In the genomic region with DNA sequence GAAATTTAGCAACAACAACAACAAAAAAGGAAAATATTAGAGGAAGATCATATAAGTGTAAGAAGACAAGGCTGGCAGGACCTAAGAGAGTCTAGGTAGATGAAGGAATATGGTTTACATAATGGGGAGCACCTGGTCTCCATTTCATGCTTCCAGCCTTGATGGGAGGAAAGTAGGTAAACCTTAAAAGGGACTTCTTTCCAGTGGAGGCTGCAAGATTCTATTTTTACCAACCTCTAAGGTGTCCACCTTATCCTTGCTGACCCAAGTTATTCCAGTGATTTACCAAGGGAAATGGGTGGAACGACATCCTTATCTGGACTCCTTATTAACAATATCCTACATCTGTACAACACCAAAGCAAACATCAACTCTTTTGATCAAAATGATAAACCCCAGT, we compare ENCODE assay signal across 9 cellular contexts. TPM values are rescaled to one million over a fixed set of nuclear protein-coding genes. Genes with fewer than 3 reads are reported as not detected.
A peak's percentile ranks its signal among the peaks of the same experiment; 100 is the strongest.
DNase-seq lines count a peak whose midpoint lies in the region; ATAC-seq and TF ChIP-seq lines count a peak whose summit lies in the region.
"Had no signal": no experiment of that assay in that cellular context is flagged by ENCODE, and none has a peak within 500 bp of the region (broad histone marks: within the 10 kb centered on the region; RNA-seq: fewer than 3 reads in every experiment).

No MANE protein-coding gene starts in this region.

- H3K36me3 Mint-ChIP-seq in activated T-cell treated with anti-CD3 and anti-CD28 coated beads, Interleukin-2, amount 50 U/mL, for 24 hours (ENCODE audit: low read depth): peaks cover 47% of the 10 kb centered on the region
- H3K36me3 Mint-ChIP-seq in WTC11 (peaks cover under 1% of the 10 kb centered on the region; the same call in 1 of the 2 replicates), H9 (ENCODE audit: insufficient read depth in 1 of 3, low read depth in 3 of 3) (peaks cover under 1 to 4% (median 2%) of the 10 kb centered on the region in 3 experiments; a peak in 5 of 7 replicates)
- H3K36me3 Mint-ChIP-seq in stimulated activated naive B cell treated with anti-CD40 and anti-IgM and Interleukin-4, amounts not matched to agents 10 μg/mL and 1 μg/mL and 100 μg/mL, for 72 hours: peaks cover 22 to 44% of the 10 kb centered on the region in 2 donors

- H3K9ac ChIP-seq in H9 (ENCODE audit: extremely low read depth, insufficient read length, low read length): no peak overlapping the region

- POLR2A ChIA-PET in WTC11 (lab: Charles Lee): interaction anchor here (1.6 kb wide), 1 partner anchor 30 kb away, joined by 6 read pairs; the partner anchor contains the start of gene DAD1

- H4K5ac ChIP-seq in H9 (ENCODE audit: insufficient read length, low read depth, low read length): no peak overlapping the region

- H3K23me2 ChIP-seq in H9 (ENCODE audit: insufficient read length, low read depth, low read length, poor library complexity, severe bottlenecking): no peaks in the 10 kb centered on the region

- H3K79me2 ChIP-seq in hepatocyte (no peaks in the 10 kb centered on the region), H9 (ENCODE audit: insufficient read depth, low read length) (no peaks in the 10 kb centered on the region)

- no peak overlapping the region for H4K8ac ChIP-seq in H9 (replicated peaks; ENCODE audit: insufficient read length, low read depth, low read length)

- H3K23ac ChIP-seq in H9 (ENCODE audit: insufficient read length, low read depth, low read length): no peak overlapping the region

- no peak overlapping the region for H2BK20ac ChIP-seq in H9 (ENCODE audit: low read depth, low read length, poor library complexity, severe bottlenecking)

- H3K4me1 Mint-ChIP-seq in activated T-cell treated with anti-CD3 and anti-CD28 coated beads, Interleukin-2, amount 50 U/mL, for 24 hours (ENCODE audit: low read depth): peaks cover 97% of the 10 kb centered on the region
- peaks cover 39% of the 10 kb centered on the region for H3K4me1 Mint-ChIP-seq in WTC11
- peaks cover 57 to 95% of the 10 kb centered on the region in 2 donors for H3K4me1 Mint-ChIP-seq in stimulated activated naive B cell treated with anti-CD40 and anti-IgM and Interleukin-4, amounts not matched to agents 10 μg/mL and 1 μg/mL and 100 μg/mL, for 72 hours
- peaks cover 39 to 41% of the 10 kb centered on the region in 2 experiments for H3K4me1 Mint-ChIP-seq in H9

- H3K27ac Mint-ChIP-seq in activated T-cell treated with anti-CD3 and anti-CD28 coated beads, Interleukin-2, amount 50 U/mL, for 24 hours: peak overlapping the region; percentile 99
- peak overlapping the region; percentile 88; the same call in 1 of the 2 replicates for H3K27ac Mint-ChIP-seq in WTC11
- H3K27ac Mint-ChIP-seq in stimulated activated naive B cell treated with anti-CD40 and anti-IgM and Interleukin-4, amounts not matched to agents 10 μg/mL and 1 μg/mL and 100 μg/mL, for 72 hours: peak overlapping the region; percentile 98
- H3K27ac Mint-ChIP-seq in H9: peak overlapping the region in 1 of 3 experiments; percentile 68; a peak in 2 of 7 replicates

- no peak overlapping the region for H2BK5ac ChIP-seq in H9 (ENCODE audit: insufficient read length, low read length)

- TF ChIP-seq CTCF in WTC11 (IDR thresholded peaks at IDR 0.05): no peak
- TF ChIP-seq CTCF in hepatocyte (IDR thresholded peaks at IDR 0.05; ENCODE audit: poor library complexity): no peak
- no peak for TF ChIP-seq CTCF in H9 (conservative IDR thresholded peaks at IDR 0.05)

- no peak overlapping the region for H2BK120ac ChIP-seq in H9 (ENCODE audit: low read depth, low read length, poor library complexity, severe bottlenecking)

- no peak overlapping the region for H3K4ac ChIP-seq in H9 (ENCODE audit: low read depth, low read length)

- peaks cover 2% of the 10 kb centered on the region for H3K27me3 Mint-ChIP-seq in activated T-cell treated with anti-CD3 and anti-CD28 coated beads, Interleukin-2, amount 50 U/mL, for 24 hours
- no peaks in the 10 kb centered on the region for H3K27me3 Mint-ChIP-seq in WTC11 (ENCODE audit: low read depth)
- H3K27me3 Mint-ChIP-seq in stimulated activated naive B cell treated with anti-CD40 and anti-IgM and Interleukin-4, amounts not matched to agents 10 μg/mL and 1 μg/mL and 100 μg/mL, for 72 hours: peaks cover 0 to 4% of the 10 kb centered on the region in 2 donors
- H3K27me3 Mint-ChIP-seq in H9 (ENCODE audit: low read depth): no peaks in the 10 kb centered on the region; the same call in 1 of the 2 replicates

- H3K4me3 ChIP-seq in hepatocyte: no peak overlapping the region

- H3K9me3 ChIP-seq in hepatocyte (ENCODE audit: low read depth): no peaks in the 10 kb centered on the region
- H3K9me3 ChIP-seq in H9 (ENCODE audit: control insufficient read depth, low read depth, low read length): no peaks in the 10 kb centered on the region

- H3K4me2 ChIP-seq in hepatocyte (no peak overlapping the region), H9 (ENCODE audit: insufficient read depth, insufficient read length, low read length) (no peak overlapping the region)

- no peak overlapping the region for H3K18ac ChIP-seq in H9 (ENCODE audit: insufficient read length, low read depth, low read length)

- WGBS in hepatocyte (ENCODE audit: low lambda C conversion rate, missing lambda C conversion rate): 52% methylated on average over 1 of the region's 1 CpG
- no CpG with 5 or more reads among the region's 1 CpG for WGBS in H9 (ENCODE audit: extremely low coverage, insufficient read length, low lambda C conversion rate)

- H4K20me1 ChIP-seq in hepatocyte (ENCODE audit: insufficient read depth, poor library complexity, severe bottlenecking) (no peaks in the 10 kb centered on the region), H9 (ENCODE audit: control insufficient read depth, insufficient read depth, insufficient read length) (no peaks in the 10 kb centered on the region)

- no peaks in the 10 kb centered on the region for H3K27me3 ChIP-seq in hepatocyte
- no peaks in the 10 kb centered on the region for H3K27me3 ChIP-seq in H9 (ENCODE audit: insufficient read depth, low read length)

- H3K79me1 ChIP-seq in H9 (ENCODE audit: insufficient read depth, low read depth, low read length, poor library complexity, severe bottlenecking): no peaks in the 10 kb centered on the region

- H2AFZ ChIP-seq in hepatocyte: no peak overlapping the region
- H2AFZ ChIP-seq in H9 (ENCODE audit: low read length): no peak overlapping the region

- ATAC-seq in WTC11 (no peak), HG03521 (IDR thresholded peaks at IDR 0.05; ENCODE audit: unreplicated experiment) (no peak)
- ATAC-seq in stimulated activated naive B cell treated with anti-CD40 and anti-IgM and Interleukin-4, amounts not matched to agents 10 μg/mL and 1 μg/mL and 100 μg/mL, for 72 hours (replicated peaks): no peak

- CTCF ChIA-PET in WTC11 (lab: Charles Lee): interaction anchor here (0.7 to 5.2 kb wide), 35 partner anchors 9 to 509 kb away, joined by 3 to 111 read pairs (median 4); partner anchors contain the start of genes ABHD4, DAD1, HAUS4 and OXA1L

- no peaks in the 10 kb centered on the region for H3K36me3 ChIP-seq in hepatocyte (replicated peaks; ENCODE audit: insufficient read depth, low read depth)

- peaks cover 39% of the 10 kb centered on the region for H3K4me1 ChIP-seq in hepatocyte (ENCODE audit: insufficient read depth)
- H3K4me1 ChIP-seq in H9 (ENCODE audit: insufficient read depth, low read length): no peaks in the 10 kb centered on the region

- no peak overlapping the region for H2AK5ac ChIP-seq in H9 (ENCODE audit: insufficient read length, low read length)

- H3T11ph ChIP-seq in H9 (ENCODE audit: low read length): no peak overlapping the region

- no peak for DNase-seq in activated T-cell treated with anti-CD3 and anti-CD28 coated beads, Interleukin-2, amount 50 U/mL, for 24 hours
- DNase-seq in activated T-cell treated with anti-CD3 and anti-CD28 coated beads, Interleukin-2, amount 50 U/mL, for 1 hour: no peak
- DNase-seq in WTC11 (ENCODE audit: low spot score): no peak
- no peak for DNase-seq in hepatocyte (ENCODE audit: low spot score)
- no peak for DNase-seq in stimulated activated naive B cell treated with anti-CD40 and anti-IgM and Interleukin-4, amounts not matched to agents 10 μg/mL and 1 μg/mL and 100 μg/mL, for 72 hours
- DNase-seq in H9: no peak
- DNase-seq in DMS114 treated with DMSO at 0.1 percent for 48 hours (lab: John Stamatoyannopoulos, UW; ENCODE audit: unreplicated experiment): no peak
- DNase-seq: DND-41 had no signal

- no peak overlapping the region for H2BK15ac ChIP-seq in H9 (ENCODE audit: low read depth, low read length)

- H2BK12ac ChIP-seq in H9 (ENCODE audit: insufficient read length, low read depth, low read length): no peak overlapping the region

- no peak overlapping the region for H3K14ac ChIP-seq in H9 (ENCODE audit: insufficient read depth, low read length)

- no peak overlapping the region for H3K56ac ChIP-seq in H9 (ENCODE audit: insufficient read length, low read depth, low read length)

- no peak overlapping the region for H4K91ac ChIP-seq in H9 (ENCODE audit: insufficient read length, low read depth, low read length)

- peak overlapping the region; percentile 86 for H3K27ac ChIP-seq in hepatocyte
- H3K27ac ChIP-seq in H9 (ENCODE audit: insufficient read length, low read depth, low read length): no peak overlapping the region

- no peaks in the 10 kb centered on the region for H3K9me3 Mint-ChIP-seq in activated T-cell treated with anti-CD3 and anti-CD28 coated beads, Interleukin-2, amount 50 U/mL, for 24 hours
- H3K9me3 Mint-ChIP-seq in WTC11: no peaks in the 10 kb centered on the region
- peaks cover 0 to 1% of the 10 kb centered on the region in 2 donors for H3K9me3 Mint-ChIP-seq in stimulated activated naive B cell treated with anti-CD40 and anti-IgM and Interleukin-4, amounts not matched to agents 10 μg/mL and 1 μg/mL and 100 μg/mL, for 72 hours
- no peaks in the 10 kb centered on the region; a peak in 2 of 5 replicates for H3K9me3 Mint-ChIP-seq in H9

- H3K4me3 Mint-ChIP-seq in activated T-cell treated with anti-CD3 and anti-CD28 coated beads, Interleukin-2, amount 50 U/mL, for 24 hours: peak overlapping the region; percentile 82
- H3K4me3 Mint-ChIP-seq in WTC11: no peak overlapping the region
- peak overlapping the region in 1 of 2 donors; percentile 41 for H3K4me3 Mint-ChIP-seq in stimulated activated naive B cell treated with anti-CD40 and anti-IgM and Interleukin-4, amounts not matched to agents 10 μg/mL and 1 μg/mL and 100 μg/mL, for 72 hours
- no peak overlapping the region for H3K4me3 Mint-ChIP-seq in H9

- no peaks in the 10 kb centered on the region for H3K9me2 ChIP-seq in hepatocyte (replicated peaks; ENCODE audit: insufficient read depth)

TF ChIP-seq in WTC11, 78 proteins besides CTCF, POLR2A, EP300 and RAD21:
- no peak for TF ChIP-seq GTF2I (CRISPR knock-in tag; conservative IDR thresholded peaks at IDR 0.05)

RNA-seq across cellular contexts. Expression of gene DAD1, which starts 30.0 kb away (rescaled TPM):
- 125 to 156 TPM (median 144 TPM) in 3 replicates for total RNA-seq in WTC11 (2021)
- 327 and 358 TPM in 2 replicates for total RNA-seq in hepatocyte
- polyA plus RNA-seq in hepatocyte: 441 and 463 TPM in 2 replicates
- total RNA-seq in H9 (2021): 127 TPM in 2 replicates

RNA-seq across cellular contexts. Expression of gene ABHD4, which starts 39.1 kb away (rescaled TPM):
- total RNA-seq in WTC11 (2021): 33.5 to 36.1 TPM (median 33.9 TPM) in 3 replicates
- total RNA-seq in hepatocyte: 30.7 and 33.9 TPM in 2 replicates
- 43.3 and 49.8 TPM in 2 replicates for polyA plus RNA-seq in hepatocyte
- 21.8 and 23.5 TPM in 2 replicates for total RNA-seq in H9 (2021)
